ENCODE assay signal across 1 cellular context in the genomic region with DNA sequence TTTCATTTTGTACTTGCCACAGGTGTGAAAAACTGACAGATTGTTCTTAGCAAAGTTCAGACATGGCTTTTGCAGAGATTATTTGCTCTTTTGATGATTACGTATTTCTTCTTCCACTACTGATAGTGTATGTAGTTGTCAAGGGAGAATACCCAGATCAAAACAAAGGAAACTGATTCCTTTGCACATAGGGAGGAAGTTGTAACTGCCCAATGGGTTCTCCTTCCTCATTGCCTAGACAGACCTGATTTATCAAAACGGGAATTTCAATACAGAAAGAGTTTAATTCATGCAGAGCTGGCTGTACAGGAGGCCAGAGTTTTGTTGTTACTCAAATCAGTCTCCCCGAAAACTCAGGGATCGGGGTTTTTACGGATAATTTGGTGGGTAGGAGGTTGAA.
TF ChIP-seq lines count a peak whose summit lies in the region.

No MANE protein-coding gene starts in this region.

TF ChIP-seq in GM23338, 12 proteins besides CTCF, POLR2A, EP300 and RAD21 (continued from another document):
- no peak for TF ChIP-seq ZNF462 (CRISPR knock-in tag; IDR thresholded peaks at IDR 0.05)
- TF ChIP-seq EZH2phosphoT487 (IDR thresholded peaks at IDR 0.05; ENCODE audit: unreplicated experiment), result no peak
- no peak for TF ChIP-seq STAT1 (IDR thresholded peaks at IDR 0.05; ENCODE audit: unreplicated experiment)
- no peak for TF ChIP-seq POLR2AphosphoS5 (IDR thresholded peaks at IDR 0.05; ENCODE audit: low read depth)
- TF ChIP-seq CREB1 (CRISPR knock-in tag; IDR thresholded peaks at IDR 0.05; ENCODE audit: low read depth), result no peak
- TF ChIP-seq, protein P1, sequence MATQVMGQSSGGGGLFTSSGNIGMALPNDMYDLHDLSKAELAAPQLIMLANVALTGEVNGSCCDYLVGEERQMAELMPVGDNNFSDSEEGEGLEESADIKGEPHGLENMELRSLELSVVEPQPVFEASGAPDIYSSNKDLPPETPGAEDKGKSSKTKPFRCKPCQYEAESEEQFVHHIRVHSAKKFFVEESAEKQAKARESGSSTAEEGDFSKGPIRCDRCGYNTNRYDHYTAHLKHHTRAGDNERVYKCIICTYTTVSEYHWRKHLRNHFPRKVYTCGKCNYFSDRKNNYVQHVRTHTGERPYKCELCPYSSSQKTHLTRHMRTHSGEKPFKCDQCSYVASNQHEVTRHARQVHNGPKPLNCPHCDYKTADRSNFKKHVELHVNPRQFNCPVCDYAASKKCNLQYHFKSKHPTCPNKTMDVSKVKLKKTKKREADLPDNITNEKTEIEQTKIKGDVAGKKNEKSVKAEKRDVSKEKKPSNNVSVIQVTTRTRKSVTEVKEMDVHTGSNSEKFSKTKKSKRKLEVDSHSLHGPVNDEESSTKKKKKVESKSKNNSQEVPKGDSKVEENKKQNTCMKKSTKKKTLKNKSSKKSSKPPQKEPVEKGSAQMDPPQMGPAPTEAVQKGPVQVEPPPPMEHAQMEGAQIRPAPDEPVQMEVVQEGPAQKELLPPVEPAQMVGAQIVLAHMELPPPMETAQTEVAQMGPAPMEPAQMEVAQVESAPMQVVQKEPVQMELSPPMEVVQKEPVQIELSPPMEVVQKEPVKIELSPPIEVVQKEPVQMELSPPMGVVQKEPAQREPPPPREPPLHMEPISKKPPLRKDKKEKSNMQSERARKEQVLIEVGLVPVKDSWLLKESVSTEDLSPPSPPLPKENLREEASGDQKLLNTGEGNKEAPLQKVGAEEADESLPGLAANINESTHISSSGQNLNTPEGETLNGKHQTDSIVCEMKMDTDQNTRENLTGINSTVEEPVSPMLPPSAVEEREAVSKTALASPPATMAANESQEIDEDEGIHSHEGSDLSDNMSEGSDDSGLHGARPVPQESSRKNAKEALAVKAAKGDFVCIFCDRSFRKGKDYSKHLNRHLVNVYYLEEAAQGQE (IDR thresholded peaks at IDR 0.05; ENCODE audit: unreplicated experiment), result no peak
